Comparison of ENCODE assay signal across 26 cellular contexts in genomic region chr13:73200432-73200831, GRCh38.
DNase-seq lines count a peak whose midpoint lies in the region; ATAC-seq and TF ChIP-seq lines count a peak whose summit lies in the region.
"Had no signal": no experiment of that assay in that cellular context is flagged by ENCODE, and none has a peak within 500 bp of the region (broad histone marks: within the 10 kb centered on the region; RNA-seq: fewer than 3 reads in every experiment).

No MANE protein-coding gene starts in this region.

- H3K4me2 ChIP-seq in HCT116 (ENCODE audit: low read length) (no peak overlapping the region), fibroblast of lung (ENCODE audit: extremely low read depth, insufficient read depth, low read length) (no peak overlapping the region), SK-N-SH (no peak overlapping the region)
- H3K4me2 ChIP-seq: A549, neural progenitor cell had no signal

- H3K9ac ChIP-seq in HCT116 (ENCODE audit: low read length) = no peak overlapping the region
- H3K9ac ChIP-seq in fibroblast of lung (ENCODE audit: insufficient read depth, low read length) = no peak overlapping the region
- H3K9ac ChIP-seq in SK-N-SH = no peak overlapping the region
- H3K9ac ChIP-seq: neural progenitor cell, parathyroid adenoma had no signal

- H3K27me3 Mint-ChIP-seq in MCF 10A (ENCODE audit: insufficient read depth, unreplicated experiment) = no peaks in the 10 kb centered on the region

- RAD21 ChIA-PET in HCT116 (lab: Charles Lee; ENCODE audit: low non-redundant PET in 1 of 2, low total read pairs in 2 of 2, uncharacterized antibody in 2 of 2, unreplicated experiment in 2 of 2) = no interaction called here

- no peaks in the 10 kb centered on the region for H3K9me3 ChIP-seq in HCT116 (ENCODE audit: control insufficient read depth in 1 of 2, insufficient read depth in 1 of 2, low read depth in 1 of 2, low read length in 2 of 2)
- no peaks in the 10 kb centered on the region for H3K9me3 ChIP-seq in fibroblast of lung (ENCODE audit: control insufficient read depth, insufficient read depth, low read depth, low read length)
- H3K9me3 ChIP-seq in prostate gland = no peaks in the 10 kb centered on the region
- no peaks in the 10 kb centered on the region for H3K9me3 ChIP-seq in SK-N-SH
- H3K9me3 ChIP-seq: A549 had no signal

- no peak for ATAC-seq in HCT116
- ATAC-seq: A549; right cardiac atrium; stimulated activated naive CD8-positive, alpha-beta T cell treated with anti-CD3 and anti-CD28 coated beads, Interleukin-15, Interleukin-2, amounts not matched to agents 100 U/mL and 50 U/mL, for 24 hours had no signal

- CTCF ChIA-PET in HCT116 (lab: Charles Lee) = interaction anchor here (2.4 kb wide), 1 partner anchor 9 kb away, joined by 5 read pairs; no protein-coding TSS in a partner anchor
- CTCF ChIA-PET in MCF 10A (lab: Yijun Ruan, JAX) = interaction anchor here (0.7 kb wide), 1 partner anchor 23 kb away, joined by 3 read pairs; no protein-coding TSS in a partner anchor
- CTCF ChIA-PET in SK-N-SH (lab: Yijun Ruan, JAX) = no interaction called here

- H3K27me3 ChIP-seq in HCT116 (ENCODE audit: insufficient read depth, low read length) (no peaks in the 10 kb centered on the region), fibroblast of lung (ENCODE audit: control insufficient read depth, insufficient read depth, low read length) (no peaks in the 10 kb centered on the region), prostate gland (replicated peaks; ENCODE audit: insufficient read depth) (no peaks in the 10 kb centered on the region), SK-N-SH (ENCODE audit: insufficient read depth) (no peaks in the 10 kb centered on the region)
- H3K27me3 ChIP-seq: neural progenitor cell had no signal

- peak overlapping the region; percentile 38 for H2AFZ ChIP-seq in HCT116 (ENCODE audit: low read depth, low read length, poor library complexity, severe bottlenecking)
- no peak overlapping the region for H2AFZ ChIP-seq in fibroblast of lung (ENCODE audit: low read length)
- H2AFZ ChIP-seq in SK-N-SH (ENCODE audit: low read depth) = no peak overlapping the region
- H2AFZ ChIP-seq: neural progenitor cell, parathyroid adenoma had no signal

- no peak for TF ChIP-seq EP300 in SK-N-SH (IDR thresholded peaks at IDR 0.05; ENCODE audit: borderline replicate concordance in 1 of 2, low read depth in 1 of 2, low read length in 1 of 2)

- POLR2A ChIA-PET in HCT116 (lab: Charles Lee) = no interaction called here
- POLR2A ChIA-PET in MCF 10A (lab: Yijun Ruan, JAX) = interaction anchor here (0.5 to 2.1 kb wide), 8 partner anchors 9 to 500 kb away, joined by 3 to 11 read pairs (median 4); no protein-coding TSS in a partner anchor
- POLR2A ChIA-PET in SK-N-SH (lab: Yijun Ruan, JAX) = no interaction called here

- DNase-seq in HCT116 (ENCODE audit: low read depth, low spot score) (no peak), MCF 10A (ENCODE audit: unreplicated experiment) (peak; percentile 74), fibroblast of lung (ENCODE audit: low read depth in 2 of 2) (peak; percentile 41 to 66), prostate gland (ENCODE audit: low spot score) (peak; percentile 16), NCI-H1105 (lab: John Stamatoyannopoulos, UW) (no peak), SK-N-SH (no peak)
- DNase-seq in stimulated activated CD4-positive, alpha-beta T cell treated with anti-CD3 and anti-CD28 coated beads, Interleukin-1b, Interleukin-23, amount 100 ng/mL, for 48 hours = no peak
- no peak for DNase-seq in activated CD4-positive, alpha-beta T cell treated with anti-CD3 and anti-CD28 coated beads, Interleukin-2, amount 50 U/mL, for 48 hours
- DNase-seq: activated CD4-positive, alpha-beta T cell treated with anti-CD3 and anti-CD28 coated beads for 4 hours; anterior cingulate cortex; CD4-positive, alpha-beta T cell; glutamatergic neuron; H7; NCI-H1048; NCI-H1694; NCI-H446 treated with DMSO at 0.1 percent for 48 hours; NCI-H82; right cardiac atrium; stimulated activated CD4-positive, alpha-beta T cell treated with anti-CD3 and anti-CD28 coated beads, Interleukin-2, amount 100 ng/mL, for 24 hours; stimulated activated naive CD8-positive, alpha-beta T cell treated with anti-CD3 and anti-CD28 coated beads, Interleukin-15, Interleukin-2, amounts not matched to agents 100 U/mL and 50 U/mL, for 24 hours; T-helper 9 cell had no signal

- intact Hi-C loops in HCT116 (cut with micrococcal nuclease) (no loop called here), MCF 10A (cut with micrococcal nuclease) (loop anchor here (10.0 kb wide), 1 partner anchor 66 kb away; no protein-coding TSS in a partner anchor), prostate gland (cut with DNase I) (no loop called here)

- H3K4me1 ChIP-seq in HCT116 (ENCODE audit: control insufficient read depth in 1 of 2, insufficient read depth in 2 of 2, low read length in 2 of 2) (peaks cover 0 to 8% of the 10 kb centered on the region in 2 experiments; a peak in 2 of 4 replicates), fibroblast of lung (ENCODE audit: control insufficient read depth, extremely low read depth, insufficient read depth, low read length) (no peaks in the 10 kb centered on the region), prostate gland (replicated peaks) (peaks cover 5% of the 10 kb centered on the region), SK-N-SH (ENCODE audit: control insufficient read depth in 1 of 2, insufficient read depth in 2 of 2, low read depth in 1 of 2, low read length in 1 of 2) (no peaks in the 10 kb centered on the region)
- H3K4me1 ChIP-seq: neural progenitor cell, parathyroid adenoma had no signal

- H3K27ac ChIP-seq in HCT116 (ENCODE audit: low read depth, low read length) = no peak overlapping the region
- H3K27ac ChIP-seq in fibroblast of lung (ENCODE audit: insufficient read depth, low read length) = no peak overlapping the region
- no peak overlapping the region for H3K27ac ChIP-seq in prostate gland
- no peak overlapping the region for H3K27ac ChIP-seq in SK-N-SH (ENCODE audit: low read depth in 2 of 2, low read length in 1 of 2)
- H3K27ac ChIP-seq: neural progenitor cell, parathyroid adenoma, VCaP had no signal

- H3K79me2 ChIP-seq in HCT116 (ENCODE audit: insufficient read depth, low read length) (no peaks in the 10 kb centered on the region), fibroblast of lung (ENCODE audit: control insufficient read depth, insufficient read depth, low read length) (no peaks in the 10 kb centered on the region), SK-N-SH (ENCODE audit: insufficient read depth) (no peaks in the 10 kb centered on the region)
- H3K79me2 ChIP-seq: parathyroid adenoma had no signal

- H3K4me1 Mint-ChIP-seq in MCF 10A (ENCODE audit: insufficient read depth, unreplicated experiment) = peaks cover 17% of the 10 kb centered on the region
- H3K4me1 Mint-ChIP-seq: activated naive CD4-positive, alpha-beta T cell treated with anti-CD3 and anti-CD28 coated beads, Interleukin-2, amount 50 U/mL, for 24 hours; neural progenitor cell had no signal

- WGBS in prostate gland = 19% methylated on average over 5 of the region's 5 CpGs
- 66% methylated on average over 5 of the region's 5 CpGs for WGBS in SK-N-SH (ENCODE audit: low lambda C conversion rate)

- no peaks in the 10 kb centered on the region for H3K9me2 ChIP-seq in HCT116 (ENCODE audit: insufficient read depth)
- H3K9me2 ChIP-seq in SK-N-SH = no peaks in the 10 kb centered on the region

- H3K4me3 ChIP-seq in HCT116 (replicated peaks in 1 of 2; ENCODE audit: low read depth in 1 of 2, low read length in 2 of 2) (no peak overlapping the region), fibroblast of lung (replicated peaks in 1 of 4; ENCODE audit: control extremely low read depth in 1 of 4, insufficient read depth in 1 of 4, low read depth in 3 of 4, low read length in 4 of 4) (no peak overlapping the region), prostate gland (no peak overlapping the region), SK-N-SH (ENCODE audit: low read depth in 2 of 2, low read length in 1 of 2) (no peak overlapping the region)
- H3K4me3 ChIP-seq: A549, neural progenitor cell had no signal

- H3K9me3 Mint-ChIP-seq in MCF 10A (ENCODE audit: unreplicated experiment) = no peaks in the 10 kb centered on the region
- H3K9me3 Mint-ChIP-seq: activated naive CD4-positive, alpha-beta T cell treated with anti-CD3 and anti-CD28 coated beads, Interleukin-2, amount 50 U/mL, for 24 hours; CD4-positive, alpha-beta T cell; neural progenitor cell had no signal

- TF ChIP-seq POLR2A in HCT116 (IDR thresholded peaks at IDR 0.05; ENCODE audit: borderline replicate concordance, extremely low read depth, insufficient read depth, insufficient read length) = no peak
- TF ChIP-seq POLR2A in prostate gland (IDR thresholded peaks at IDR 0.05) = no peak

- H4K20me1 ChIP-seq in HCT116 (ENCODE audit: insufficient read depth) (no peaks in the 10 kb centered on the region), fibroblast of lung (ENCODE audit: control insufficient read depth, extremely low read depth, insufficient read depth, low read length) (no peaks in the 10 kb centered on the region), SK-N-SH (ENCODE audit: insufficient read depth) (no peaks in the 10 kb centered on the region)

- no peak overlapping the region for H3K4me3 Mint-ChIP-seq in MCF 10A (ENCODE audit: unreplicated experiment)
- H3K4me3 Mint-ChIP-seq: activated naive CD4-positive, alpha-beta T cell treated with anti-CD3 and anti-CD28 coated beads, Interleukin-2, amount 50 U/mL, for 24 hours; CD4-positive, alpha-beta T cell; neural progenitor cell had no signal

- BruUV-seq in HCT116 (replicated peaks; lab: Mats Ljungman, UMichigan) (no TSS peak), MCF 10A (replicated peaks; lab: Mats Ljungman, UMichigan) (no TSS peak)

- no peak for TF ChIP-seq CTCF in HCT116 (IDR thresholded peaks at IDR 0.05 in 2 of 3, conservative IDR thresholded peaks at IDR 0.05 in 1 of 3; ENCODE audit: borderline replicate concordance in 1 of 3, insufficient read depth in 1 of 3, low read depth in 2 of 3, low read length in 2 of 3)
- TF ChIP-seq CTCF in MCF 10A (IDR thresholded peaks at IDR 0.05; ENCODE audit: unreplicated experiment) = no peak
- no peak for TF ChIP-seq CTCF in fibroblast of lung (conservative IDR thresholded peaks at IDR 0.05 in 1 of 2, IDR thresholded peaks at IDR 0.05 in 1 of 2; ENCODE audit: low read depth in 1 of 2, low read length in 2 of 2)
- no peak for TF ChIP-seq CTCF in prostate gland (IDR thresholded peaks at IDR 0.05)
- TF ChIP-seq CTCF in SK-N-SH (IDR thresholded peaks at IDR 0.05) = no peak

- H3K27ac Mint-ChIP-seq in MCF 10A (ENCODE audit: low read depth, unreplicated experiment) = peak overlapping the region; percentile 89
- H3K27ac Mint-ChIP-seq: activated naive CD4-positive, alpha-beta T cell treated with anti-CD3 and anti-CD28 coated beads, Interleukin-2, amount 50 U/mL, for 24 hours; CD4-positive, alpha-beta T cell; neural progenitor cell had no signal

- H3F3A ChIP-seq in SK-N-SH (replicated peaks; ENCODE audit: insufficient read depth) = no peaks in the 10 kb centered on the region

- H3K36me3 ChIP-seq in HCT116 (ENCODE audit: control insufficient read depth in 1 of 2, insufficient read depth in 2 of 2, low read length in 2 of 2) (no peaks in the 10 kb centered on the region), fibroblast of lung (ENCODE audit: control insufficient read depth, insufficient read depth, low read length) (no peaks in the 10 kb centered on the region), prostate gland (no peaks in the 10 kb centered on the region), SK-N-SH (replicated peaks in 1 of 2; ENCODE audit: control insufficient read depth in 1 of 2, insufficient read depth in 2 of 2, low read length in 1 of 2) (no peaks in the 10 kb centered on the region)
- H3K36me3 ChIP-seq: neural progenitor cell had no signal

- H3K36me3 Mint-ChIP-seq in MCF 10A (ENCODE audit: insufficient read depth, unreplicated experiment) = peaks cover 6% of the 10 kb centered on the region
- H3K36me3 Mint-ChIP-seq: activated naive CD4-positive, alpha-beta T cell treated with anti-CD3 and anti-CD28 coated beads, Interleukin-2, amount 50 U/mL, for 24 hours; neural progenitor cell had no signal

- TF ChIP-seq RAD21 in HCT116 (IDR thresholded peaks at IDR 0.05; ENCODE audit: low read depth) (no peak), SK-N-SH (IDR thresholded peaks at IDR 0.05; ENCODE audit: low read length) (no peak)

Comparison
In these comparisons a context has a peak if more than half of its experiments do, and no peak if none do; other contexts are left out.
1. DNase-seq: peak in MCF 10A (single experiment), fibroblast of lung (2 of 2) and prostate gland (single experiment); none in HCT116 (single experiment), stimulated activated CD4-positive, alpha-beta T cell treated with anti-CD3 and anti-CD28 coated beads, Interleukin-1b, Interleukin-23, amount 100 ng/mL, for 48 hours (single experiment), NCI-H1105 (single experiment), SK-N-SH (single experiment) and activated CD4-positive, alpha-beta T cell treated with anti-CD3 and anti-CD28 coated beads, Interleukin-2, amount 50 U/mL, for 48 hours (0 of 2).